10 cellular contexts compared by ENCODE assay signal in the genomic region with DNA sequence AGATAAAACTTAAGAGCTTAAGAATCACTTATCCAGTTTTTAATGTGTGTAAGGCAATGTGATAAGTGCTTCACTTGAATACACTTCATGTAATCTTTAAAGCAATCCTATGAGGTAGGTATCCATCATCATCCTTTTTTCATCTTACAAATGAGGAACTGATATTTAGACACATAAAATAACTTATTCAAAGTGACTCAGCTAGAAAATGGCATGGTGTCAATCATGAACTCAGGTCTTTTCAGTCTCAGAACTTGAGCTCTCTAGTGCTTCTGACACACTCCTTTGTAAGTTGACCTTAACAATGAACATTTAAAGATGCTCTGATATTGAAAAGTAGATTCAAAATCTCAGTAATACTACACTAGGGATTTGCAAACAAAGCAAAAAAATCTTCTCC.
"Had no signal": no experiment of that assay in that cellular context is flagged by ENCODE, and none has a peak within 500 bp of the region (broad histone marks: within the 10 kb centered on the region; RNA-seq: fewer than 3 reads in every experiment).

No MANE protein-coding gene starts in this region.

- H3K36me3 ChIP-seq: HAP-1 had no signal

- H3K4me3 ChIP-seq: GM23248, HAP-1 had no signal

- H3K4me2 ChIP-seq: KMS-11 had no signal

- H3K27ac ChIP-seq: GM23248, KMS-11 had no signal

- H2AFZ ChIP-seq: GM23248 had no signal

- H3K9ac ChIP-seq: GM23248, KMS-11 had no signal

- H3K27ac Mint-ChIP-seq: HFFc6 had no signal

- H3K9me3 Mint-ChIP-seq: HFFc6 had no signal

- H3K9me3 ChIP-seq: HAP-1 had no signal

- FAIRE-seq: HTR-8/SVneo had no signal

- ATAC-seq: HCT116 had no signal

- DNase-seq: GM23248, GOT3, H7, HFFc6, IMR-90, KBM-7 had no signal

- H3K4me3 Mint-ChIP-seq: HFFc6 had no signal
